ENCODE assay signal across 20 cellular contexts in the genomic region with DNA sequence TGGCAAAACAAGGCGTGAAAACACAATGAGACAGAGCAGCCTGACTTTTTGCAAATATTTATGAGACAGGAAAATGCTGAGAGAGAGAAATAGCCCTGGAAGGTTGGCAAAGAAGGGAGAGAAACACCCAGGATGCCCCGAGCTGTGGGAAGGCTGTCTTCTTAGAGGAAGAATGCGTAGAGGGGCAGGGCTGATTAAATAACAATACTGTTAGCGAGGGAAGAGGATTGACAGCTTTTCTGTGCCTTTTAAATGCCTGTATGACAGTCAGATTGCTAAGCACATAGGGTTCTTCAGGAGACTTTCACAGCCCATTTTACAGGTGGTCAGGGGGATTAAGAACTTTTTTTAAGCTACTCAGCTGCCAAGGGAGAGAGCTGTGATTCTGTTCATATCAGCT.
DNase-seq lines count a peak whose midpoint lies in the region; ATAC-seq and TF ChIP-seq lines count a peak whose summit lies in the region.
"Had no signal": no experiment of that assay in that cellular context is flagged by ENCODE, and none has a peak within 500 bp of the region (broad histone marks: within the 10 kb centered on the region; RNA-seq: fewer than 3 reads in every experiment).

No MANE protein-coding gene starts in this region.

- H3K4me3 Mint-ChIP-seq in glutamatergic neuron (ENCODE audit: unreplicated experiment), result peak overlapping the region; percentile 15
- no peak overlapping the region for H3K4me3 Mint-ChIP-seq in nephron progenitor cell
- H3K4me3 Mint-ChIP-seq in CD4-positive, alpha-beta memory T cell, result no peak overlapping the region
- H3K4me3 Mint-ChIP-seq: CD4-positive, CD25-positive, alpha-beta regulatory T cell; HFFc6 had no signal

- peaks cover 11% of the 10 kb centered on the region for H3K36me3 Mint-ChIP-seq in glutamatergic neuron (ENCODE audit: unreplicated experiment)
- H3K36me3 Mint-ChIP-seq in nephron progenitor cell (ENCODE audit: low read depth), result no peaks in the 10 kb centered on the region
- H3K36me3 Mint-ChIP-seq in CD4-positive, alpha-beta memory T cell, result no peaks in the 10 kb centered on the region
- H3K36me3 Mint-ChIP-seq: CD4-positive, CD25-positive, alpha-beta regulatory T cell had no signal

- intact Hi-C loops in CD4-positive, alpha-beta memory T cell (cut with micrococcal nuclease), result no loop called here

- POLR2A ChIA-PET in CD4-positive, alpha-beta memory T cell (lab: Charles Lee; ENCODE audit: partially characterized antibody), result no interaction called here

- no peak overlapping the region for H3K4me3 ChIP-seq in H7 (ENCODE audit: insufficient read depth, low read depth, low read length)
- no peak overlapping the region for H3K4me3 ChIP-seq in CD4-positive, alpha-beta memory T cell (ENCODE audit: low read length in 2 of 2)
- H3K4me3 ChIP-seq: BLaER1 treated with 17β-estradiol and CSF1 and Interleukin-3, amounts not matched to agents 10 nM and 100 nM; GM23248; K562 had no signal

- no peaks in the 10 kb centered on the region for H3K27me3 ChIP-seq in H7 (ENCODE audit: control insufficient read depth, insufficient read depth, low read length)
- H3K27me3 ChIP-seq in CD4-positive, alpha-beta memory T cell (ENCODE audit: insufficient read depth, low read length), result no peaks in the 10 kb centered on the region
- H3K27me3 ChIP-seq: BLaER1 treated with 17β-estradiol and CSF1 and Interleukin-3, amounts not matched to agents 10 nM and 100 nM had no signal

- DNase-seq in H7 (peak; percentile 11), NCI-H82 treated with DMSO at 0.1 percent for 48 hours (lab: John Stamatoyannopoulos, UW; ENCODE audit: unreplicated experiment) (peak; percentile 60), glutamatergic neuron (no peak), nephron progenitor cell (no peak), cerebellar nuclear complex (lab: John Stamatoyannopoulos, UW) (no peak), cerebellar cortex (ENCODE audit: low spot score) (no peak)
- DNase-seq in CD4-positive, alpha-beta memory T cell, result no peak
- DNase-seq: ACHN; Calu3; CD4-positive, CD25-positive, alpha-beta regulatory T cell; DMS153; DMS79 treated with DMSO at 0.1 percent for 48 hours; EL; GDM1; GM23248; HCEC 1CT; HFFc6 had no signal

- no peak for ATAC-seq in GM21360 (IDR thresholded peaks at IDR 0.05; ENCODE audit: unreplicated experiment)
- ATAC-seq: K562 had no signal

- TF ChIP-seq CTCF in glutamatergic neuron (IDR thresholded peaks at IDR 0.05; ENCODE audit: partially characterized antibody, unreplicated experiment) (no peak), nephron progenitor cell (IDR thresholded peaks at IDR 0.05) (no peak)

- peaks cover 7% of the 10 kb centered on the region for H3K27me3 Mint-ChIP-seq in glutamatergic neuron (ENCODE audit: unreplicated experiment)
- H3K27me3 Mint-ChIP-seq in nephron progenitor cell (ENCODE audit: low read depth, poor library complexity), result peaks cover 11% of the 10 kb centered on the region
- H3K27me3 Mint-ChIP-seq in CD4-positive, alpha-beta memory T cell, result no peaks in the 10 kb centered on the region
- H3K27me3 Mint-ChIP-seq: CD4-positive, CD25-positive, alpha-beta regulatory T cell had no signal

- peaks cover 11% of the 10 kb centered on the region for H3K9me3 Mint-ChIP-seq in glutamatergic neuron (ENCODE audit: unreplicated experiment)
- H3K9me3 Mint-ChIP-seq in nephron progenitor cell, result peaks cover 15% of the 10 kb centered on the region
- peaks cover 0 to 8% (median 3%) of the 10 kb centered on the region in 8 donors for H3K9me3 Mint-ChIP-seq in CD4-positive, alpha-beta memory T cell

- H3K36me3 ChIP-seq in H7 (replicated peaks; ENCODE audit: control insufficient read depth, insufficient read depth, low read length), result no peaks in the 10 kb centered on the region
- H3K36me3 ChIP-seq in CD4-positive, alpha-beta memory T cell (ENCODE audit: insufficient read depth, low read length), result no peaks in the 10 kb centered on the region
- H3K36me3 ChIP-seq: BLaER1 treated with 17β-estradiol and CSF1 and Interleukin-3, amounts not matched to agents 10 nM and 100 nM had no signal

- peak overlapping the region; percentile 14 for H3K27ac Mint-ChIP-seq in glutamatergic neuron (ENCODE audit: unreplicated experiment)
- H3K27ac Mint-ChIP-seq in nephron progenitor cell, result peak overlapping the region; percentile 9
- H3K27ac Mint-ChIP-seq in CD4-positive, alpha-beta memory T cell, result no peak overlapping the region
- H3K27ac Mint-ChIP-seq: CD4-positive, CD25-positive, alpha-beta regulatory T cell; HFFc6 had no signal

- peaks cover 24% of the 10 kb centered on the region for H3K4me1 Mint-ChIP-seq in glutamatergic neuron (ENCODE audit: low read depth, unreplicated experiment)
- peaks cover 3% of the 10 kb centered on the region for H3K4me1 Mint-ChIP-seq in nephron progenitor cell
- H3K4me1 Mint-ChIP-seq in CD4-positive, alpha-beta memory T cell, result no peaks in the 10 kb centered on the region
- H3K4me1 Mint-ChIP-seq: CD4-positive, CD25-positive, alpha-beta regulatory T cell had no signal

- H3K27ac ChIP-seq in CD4-positive, alpha-beta memory T cell (ENCODE audit: low read depth, low read length), result no peak overlapping the region
- H3K27ac ChIP-seq: BLaER1 treated with 17β-estradiol and CSF1 and Interleukin-3, amounts not matched to agents 10 nM and 100 nM; GM23248 had no signal

- no peaks in the 10 kb centered on the region for H3K4me1 ChIP-seq in CD4-positive, alpha-beta memory T cell (ENCODE audit: insufficient read depth, low read length)
- H3K4me1 ChIP-seq: BLaER1 treated with 17β-estradiol and CSF1 and Interleukin-3, amounts not matched to agents 10 nM and 100 nM had no signal

- CTCF ChIA-PET in CD4-positive, alpha-beta memory T cell (lab: Charles Lee; ENCODE audit: partially characterized antibody), result no interaction called here

- no peaks in the 10 kb centered on the region for H3K9me3 ChIP-seq in CD4-positive, alpha-beta memory T cell (ENCODE audit: control insufficient read depth in 1 of 2, low read length in 2 of 2)

Comparison
In these comparisons a context has a peak if more than half of its experiments do, and no peak if none do; other contexts are left out.
1. DNase-seq: peak in H7 (single experiment) and NCI-H82 treated with DMSO at 0.1 percent for 48 hours (single experiment); none in glutamatergic neuron (single experiment), nephron progenitor cell (single experiment), cerebellar nuclear complex (0 of 2), CD4-positive, alpha-beta memory T cell (0 of 5) and cerebellar cortex (single experiment).
2. H3K27ac Mint-ChIP-seq: peak in glutamatergic neuron (single experiment) and nephron progenitor cell (single experiment); none in CD4-positive, alpha-beta memory T cell (0 of 7).